Comparison of ENCODE assay signal across 9 cellular contexts in genomic region chr2:43427032-43427424, GRCh38.
A peak's percentile ranks its signal among the peaks of the same experiment; 100 is the strongest.
DNase-seq lines count a peak whose midpoint lies in the region; ATAC-seq, FAIRE-seq and TF ChIP-seq lines count a peak whose summit lies in the region.
"Had no signal": no experiment of that assay in that cellular context is flagged by ENCODE, and none has a peak within 500 bp of the region (broad histone marks: within the 10 kb centered on the region; RNA-seq: fewer than 3 reads in every experiment).

No MANE protein-coding gene starts in this region.

- H3K9me1 ChIP-seq in keratinocyte (ENCODE audit: control insufficient read depth, extremely low read depth, insufficient read depth, low read length) = no peaks in the 10 kb centered on the region

- dilution Hi-C loops in keratinocyte (cut with MboI; ENCODE audit: extremely low pct_ligation_motif_present, low sequenced_read_pairs) = no loop called here

- no peaks in the 10 kb centered on the region for H3K9me3 Mint-ChIP-seq in T-helper 2 cell treated with Interferon-gamma antibody and Interleukin-4, amounts not matched to agents 5 μg/mL and 100 μg/mL, for 36 hours

- peaks cover 0 to 7% of the 10 kb centered on the region in 2 experiments for H3K36me3 ChIP-seq in keratinocyte (ENCODE audit: control insufficient read depth in 2 of 2, extremely low read depth in 1 of 2, insufficient read depth in 2 of 2, low read length in 2 of 2)
- peaks cover 0 to 3% (median 0%) of the 10 kb centered on the region in 5 donors for H3K36me3 ChIP-seq in subcutaneous abdominal adipose tissue (ENCODE audit: control insufficient read depth in 5 of 5, insufficient read depth in 5 of 5, low read length in 5 of 5)

- H4K20me1 ChIP-seq in keratinocyte (ENCODE audit: control insufficient read depth, extremely low read depth, insufficient read depth, low read length) = no peaks in the 10 kb centered on the region

- peaks cover 19% of the 10 kb centered on the region for H3K4me1 ChIP-seq in keratinocyte (ENCODE audit: control insufficient read depth, extremely low read depth, insufficient read depth, low read length)
- peaks cover 7 to 37% (median 30%) of the 10 kb centered on the region in 5 donors for H3K4me1 ChIP-seq in subcutaneous abdominal adipose tissue (ENCODE audit: control insufficient read depth in 5 of 5, insufficient read depth in 5 of 5, low read length in 5 of 5)

- H3K9me3 ChIP-seq in keratinocyte (ENCODE audit: control insufficient read depth, low read depth, low read length) (no peaks in the 10 kb centered on the region), subcutaneous abdominal adipose tissue (ENCODE audit: control insufficient read depth in 5 of 5, low read length in 5 of 5) (no peaks in the 10 kb centered on the region)

- H3K4me2 ChIP-seq in keratinocyte (ENCODE audit: control insufficient read depth, extremely low read depth, insufficient read depth, low read depth, low read length) = peak overlapping the region; percentile 73

- peak overlapping the region; percentile 14 for H2AFZ ChIP-seq in keratinocyte (ENCODE audit: control insufficient read depth, low read length)

- no peaks in the 10 kb centered on the region for H3K79me2 ChIP-seq in keratinocyte (ENCODE audit: control insufficient read depth, insufficient read depth, low read length)

- H3K9ac ChIP-seq in keratinocyte (ENCODE audit: control insufficient read depth, extremely low read depth, insufficient read depth, low read length) (peak overlapping the region; percentile 41), subcutaneous abdominal adipose tissue (ENCODE audit: low read length in 5 of 5) (no peak overlapping the region)

- H3K27ac Mint-ChIP-seq in T-helper 2 cell treated with Interferon-gamma antibody and Interleukin-4, amounts not matched to agents 5 μg/mL and 100 μg/mL, for 36 hours = peak overlapping the region; percentile 83

- H3K27me3 ChIP-seq in keratinocyte (ENCODE audit: control insufficient read depth, extremely low read depth, insufficient read depth, low read length) (no peaks in the 10 kb centered on the region), subcutaneous abdominal adipose tissue (ENCODE audit: control insufficient read depth in 5 of 5, insufficient read depth in 4 of 5, low read length in 5 of 5) (no peaks in the 10 kb centered on the region)

- no peak for DNase-seq in T-helper 2 cell treated with Interferon-gamma antibody and Interleukin-4, amounts not matched to agents 5 μg/mL and 100 μg/mL, for 36 hours (ENCODE audit: low spot score)
- no peak for DNase-seq in T-helper 2 cell
- no peak for DNase-seq in keratinocyte (ENCODE audit: low read depth, low spot score)
- DNase-seq in amygdala (lab: John Stamatoyannopoulos, UW) = no peak

- TF ChIP-seq CTCF in VCaP (conservative IDR thresholded peaks at IDR 0.05) (no peak), keratinocyte (optimal IDR thresholded peaks at IDR 0.05 in 1 of 3, IDR thresholded peaks at IDR 0.05 in 1 of 3, conservative IDR thresholded peaks at IDR 0.05 in 1 of 3; ENCODE audit: extremely low read depth in 1 of 3, insufficient read depth in 2 of 3, low read length in 3 of 3) (no peak)

- no peak for ATAC-seq in GM19035 (IDR thresholded peaks at IDR 0.05; ENCODE audit: unreplicated experiment)
- ATAC-seq in HG02571 (IDR thresholded peaks at IDR 0.05; ENCODE audit: unreplicated experiment) = no peak

- H3K4me1 Mint-ChIP-seq in T-helper 2 cell treated with Interferon-gamma antibody and Interleukin-4, amounts not matched to agents 5 μg/mL and 100 μg/mL, for 36 hours (ENCODE audit: low read depth) = peaks cover 38% of the 10 kb centered on the region

- no peaks in the 10 kb centered on the region for H3K27me3 Mint-ChIP-seq in T-helper 2 cell treated with Interferon-gamma antibody and Interleukin-4, amounts not matched to agents 5 μg/mL and 100 μg/mL, for 36 hours (ENCODE audit: low read depth)
- H3K27me3 Mint-ChIP-seq: naive B cell had no signal

- peak overlapping the region; percentile 37 for H3K4me3 Mint-ChIP-seq in T-helper 2 cell treated with Interferon-gamma antibody and Interleukin-4, amounts not matched to agents 5 μg/mL and 100 μg/mL, for 36 hours

- no peak for FAIRE-seq in keratinocyte (lab: Jason Lieb, UNC)

- H3K4me3 ChIP-seq in keratinocyte (ENCODE audit: control insufficient read depth in 2 of 3, extremely low read depth in 1 of 3, insufficient read depth in 2 of 3, low read depth in 1 of 3, low read length in 3 of 3) = no peak overlapping the region
- H3K4me3 ChIP-seq in subcutaneous abdominal adipose tissue (ENCODE audit: low read depth in 1 of 5, low read length in 5 of 5) = no peak overlapping the region

- peak overlapping the region; percentile 90 for H3K27ac ChIP-seq in VCaP
- peak overlapping the region; percentile 84 for H3K27ac ChIP-seq in keratinocyte (ENCODE audit: control insufficient read depth, insufficient read depth, low read length)
- H3K27ac ChIP-seq in subcutaneous abdominal adipose tissue (ENCODE audit: low read depth, low read length) = peak overlapping the region; percentile 55

- peaks cover 45% of the 10 kb centered on the region for H3K36me3 Mint-ChIP-seq in T-helper 2 cell treated with Interferon-gamma antibody and Interleukin-4, amounts not matched to agents 5 μg/mL and 100 μg/mL, for 36 hours (ENCODE audit: low read depth)
